Comparison of ENCODE assay signal across 13 cellular contexts in the genomic region with DNA sequence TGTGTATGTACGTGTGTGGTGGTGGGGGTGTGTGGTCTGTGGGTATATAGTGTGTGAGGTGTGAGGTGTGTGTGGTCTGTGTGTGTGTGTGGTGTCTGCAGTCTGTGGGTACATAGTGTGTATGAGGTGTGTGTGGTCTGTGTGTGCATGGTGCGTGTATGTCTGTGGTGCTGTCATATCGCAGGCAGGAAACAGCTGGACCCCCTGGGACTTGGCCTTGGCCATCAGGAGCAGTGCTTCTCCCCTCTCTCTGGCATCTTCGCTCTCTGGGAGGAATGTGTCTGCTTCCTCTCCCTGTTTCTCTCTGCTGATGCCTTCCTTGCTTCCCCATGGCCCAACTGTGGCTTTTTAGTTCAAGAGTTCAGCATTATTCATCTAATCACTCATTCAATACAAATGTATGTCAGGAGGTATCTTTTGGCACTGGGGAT.
DNase-seq lines count a peak whose midpoint lies in the region; ATAC-seq and TF ChIP-seq lines count a peak whose summit lies in the region.
"Had no signal": no experiment of that assay in that cellular context is flagged by ENCODE, and none has a peak within 500 bp of the region (broad histone marks: within the 10 kb centered on the region; RNA-seq: fewer than 3 reads in every experiment).

No MANE protein-coding gene starts in this region.

- H3K9me3 ChIP-seq in right cardiac atrium (ENCODE audit: control insufficient read depth, low read length) (no peaks in the 10 kb centered on the region), upper lobe of right lung (no peaks in the 10 kb centered on the region)
- H3K9me3 ChIP-seq: HAP-1 had no signal

- WGBS in right cardiac atrium = 43% methylated on average over 4 of the region's 4 CpGs

- no peaks in the 10 kb centered on the region for H3K27me3 ChIP-seq in right cardiac atrium (ENCODE audit: control insufficient read depth, insufficient read depth)
- H3K27me3 ChIP-seq in upper lobe of right lung = no peaks in the 10 kb centered on the region

- DNase-seq in right cardiac atrium = no peak
- no peak for DNase-seq in cardiac septum (ENCODE audit: low spot score)
- peak; percentile 27 to 48 for DNase-seq in SW 1271 (lab: John Stamatoyannopoulos, UW)
- peak; percentile 70 for DNase-seq in fibroblast of the aortic adventitia (ENCODE audit: low read depth)
- DNase-seq in upper lobe of right lung = no peak
- DNase-seq: cortex of kidney, DMS79 treated with DMSO at 0.1 percent for 48 hours, NCI-H146 had no signal

- ATAC-seq in right cardiac atrium = peak; percentile 14 to 22
- peak; percentile 45 for ATAC-seq in upper lobe of right lung
- no peak for ATAC-seq in HG03521 (IDR thresholded peaks at IDR 0.05; ENCODE audit: unreplicated experiment)
- no peak for ATAC-seq in HG03196 (IDR thresholded peaks at IDR 0.05; ENCODE audit: unreplicated experiment)
- ATAC-seq in GM21423 (IDR thresholded peaks at IDR 0.05; ENCODE audit: unreplicated experiment) = no peak

- no peaks in the 10 kb centered on the region for H3K36me3 ChIP-seq in upper lobe of right lung
- H3K36me3 ChIP-seq: HAP-1 had no signal

- intact Hi-C loops in right cardiac atrium (cut with DNase I) (no loop called here), cardiac septum (cut with DNase I) (no loop called here), upper lobe of right lung (cut with DNase I) (no loop called here)

- H3K4me3 ChIP-seq in right cardiac atrium (ENCODE audit: low read length) (no peak overlapping the region), fibroblast of the aortic adventitia (ENCODE audit: low read depth, low read length) (no peak overlapping the region), upper lobe of right lung (no peak overlapping the region)
- H3K4me3 ChIP-seq: HAP-1 had no signal

- TF ChIP-seq CTCF in fibroblast of the aortic adventitia (IDR thresholded peaks at IDR 0.05; ENCODE audit: insufficient read depth, low read length) = peak; percentile 16
- TF ChIP-seq CTCF in upper lobe of right lung (IDR thresholded peaks at IDR 0.05) = no peak

- H3K27ac ChIP-seq in right cardiac atrium (ENCODE audit: low read length) (no peak overlapping the region), upper lobe of right lung (no peak overlapping the region)
- H3K27ac ChIP-seq: VCaP had no signal

- no peaks in the 10 kb centered on the region for H3K4me1 ChIP-seq in right cardiac atrium (ENCODE audit: control insufficient read depth, insufficient read depth, low read length)
- no peaks in the 10 kb centered on the region for H3K4me1 ChIP-seq in upper lobe of right lung
- H3K4me1 ChIP-seq: HAP-1 had no signal

Comparison
In these comparisons a context has a peak if more than half of its experiments do, and no peak if none do; other contexts are left out.
1. ATAC-seq: peak in right cardiac atrium (2 of 2) and upper lobe of right lung (single experiment); none in HG03521 (single experiment), HG03196 (single experiment) and GM21423 (single experiment).
2. DNase-seq: peak in SW 1271 (2 of 2) and fibroblast of the aortic adventitia (single experiment); none in right cardiac atrium (0 of 3), cardiac septum (single experiment) and upper lobe of right lung (single experiment).